Comparison of ENCODE assay signal across 1 cellular context in genomic region chr2:172103471-172104292, GRCh38.
TF ChIP-seq lines count a peak whose summit lies in the region.

No MANE protein-coding gene starts in this region.

TF ChIP-seq in K562, 482 proteins besides CTCF, POLR2A, EP300 and RAD21 (continued from another document and continues in another):
- TF ChIP-seq PBX2 (CRISPR knock-in tag; IDR thresholded peaks at IDR 0.05; ENCODE audit: low read depth): no peak
- TF ChIP-seq PBX2 (tag; conservative IDR thresholded peaks at IDR 0.05; ENCODE audit: low read depth): peak; percentile 49; the same call in 1 of the 2 replicates
- no peak for TF ChIP-seq ZNF707 (CRISPR knock-in tag; conservative IDR thresholded peaks at IDR 0.05)
- no peak for TF ChIP-seq NFXL1 (CRISPR knock-in tag; IDR thresholded peaks at IDR 0.05)
- TF ChIP-seq POLR2B (IDR thresholded peaks at IDR 0.05; ENCODE audit: low read depth, partially characterized antibody): no peak
- no peak for TF ChIP-seq SIN3B (IDR thresholded peaks at IDR 0.05; ENCODE audit: low read depth)
- peak; percentile 55 for TF ChIP-seq BRD9 (IDR thresholded peaks at IDR 0.05; ENCODE audit: low read depth, partially characterized antibody)
- no peak for TF ChIP-seq HBP1 (CRISPR knock-in tag; IDR thresholded peaks at IDR 0.05)
- TF ChIP-seq FOXP1 (CRISPR knock-in tag; IDR thresholded peaks at IDR 0.05): 0 out of 2 replicates have a peak, but pooled peaks have one; percentile 35
- no peak for TF ChIP-seq BCOR (IDR thresholded peaks at IDR 0.05)
- no peak for TF ChIP-seq MGA (IDR thresholded peaks at IDR 0.05)
- TF ChIP-seq, protein P1, sequence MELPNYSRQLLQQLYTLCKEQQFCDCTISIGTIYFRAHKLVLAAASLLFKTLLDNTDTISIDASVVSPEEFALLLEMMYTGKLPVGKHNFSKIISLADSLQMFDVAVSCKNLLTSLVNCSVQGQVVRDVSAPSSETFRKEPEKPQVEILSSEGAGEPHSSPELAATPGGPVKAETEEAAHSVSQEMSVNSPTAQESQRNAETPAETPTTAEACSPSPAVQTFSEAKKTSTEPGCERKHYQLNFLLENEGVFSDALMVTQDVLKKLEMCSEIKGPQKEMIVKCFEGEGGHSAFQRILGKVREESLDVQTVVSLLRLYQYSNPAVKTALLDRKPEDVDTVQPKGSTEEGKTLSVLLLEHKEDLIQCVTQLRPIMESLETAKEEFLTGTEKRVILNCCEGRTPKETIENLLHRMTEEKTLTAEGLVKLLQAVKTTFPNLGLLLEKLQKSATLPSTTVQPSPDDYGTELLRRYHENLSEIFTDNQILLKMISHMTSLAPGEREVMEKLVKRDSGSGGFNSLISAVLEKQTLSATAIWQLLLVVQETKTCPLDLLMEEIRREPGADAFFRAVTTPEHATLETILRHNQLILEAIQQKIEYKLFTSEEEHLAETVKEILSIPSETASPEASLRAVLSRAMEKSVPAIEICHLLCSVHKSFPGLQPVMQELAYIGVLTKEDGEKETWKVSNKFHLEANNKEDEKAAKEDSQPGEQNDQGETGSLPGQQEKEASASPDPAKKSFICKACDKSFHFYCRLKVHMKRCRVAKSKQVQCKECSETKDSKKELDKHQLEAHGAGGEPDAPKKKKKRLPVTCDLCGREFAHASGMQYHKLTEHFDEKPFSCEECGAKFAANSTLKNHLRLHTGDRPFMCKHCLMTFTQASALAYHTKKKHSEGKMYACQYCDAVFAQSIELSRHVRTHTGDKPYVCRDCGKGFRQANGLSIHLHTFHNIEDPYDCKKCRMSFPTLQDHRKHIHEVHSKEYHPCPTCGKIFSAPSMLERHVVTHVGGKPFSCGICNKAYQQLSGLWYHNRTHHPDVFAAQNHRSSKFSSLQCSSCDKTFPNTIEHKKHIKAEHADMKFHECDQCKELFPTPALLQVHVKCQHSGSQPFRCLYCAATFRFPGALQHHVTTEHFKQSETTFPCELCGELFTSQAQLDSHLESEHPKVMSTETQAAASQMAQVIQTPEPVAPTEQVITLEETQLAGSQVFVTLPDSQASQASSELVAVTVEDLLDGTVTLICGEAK (IDR thresholded peaks at IDR 0.05): 0 out of 2 replicates have a peak, but pooled peaks have one; percentile 49
- TF ChIP-seq, protein P1 (CRISPR knock-in tag; IDR thresholded peaks at IDR 0.05): no peak
- TF ChIP-seq ESRRA (IDR thresholded peaks at IDR 0.05; ENCODE audit: borderline replicate concordance, low read depth): peak; percentile 56; the same call in 1 of the 2 replicates
- no peak for TF ChIP-seq ATF2 (CRISPR knock-in tag; IDR thresholded peaks at IDR 0.05)
- 0 out of 2 replicates have a peak, but pooled peaks have one; percentile 12 for TF ChIP-seq GABPA (tag; conservative IDR thresholded peaks at IDR 0.05; ENCODE audit: low read depth)
- TF ChIP-seq, protein P2, sequence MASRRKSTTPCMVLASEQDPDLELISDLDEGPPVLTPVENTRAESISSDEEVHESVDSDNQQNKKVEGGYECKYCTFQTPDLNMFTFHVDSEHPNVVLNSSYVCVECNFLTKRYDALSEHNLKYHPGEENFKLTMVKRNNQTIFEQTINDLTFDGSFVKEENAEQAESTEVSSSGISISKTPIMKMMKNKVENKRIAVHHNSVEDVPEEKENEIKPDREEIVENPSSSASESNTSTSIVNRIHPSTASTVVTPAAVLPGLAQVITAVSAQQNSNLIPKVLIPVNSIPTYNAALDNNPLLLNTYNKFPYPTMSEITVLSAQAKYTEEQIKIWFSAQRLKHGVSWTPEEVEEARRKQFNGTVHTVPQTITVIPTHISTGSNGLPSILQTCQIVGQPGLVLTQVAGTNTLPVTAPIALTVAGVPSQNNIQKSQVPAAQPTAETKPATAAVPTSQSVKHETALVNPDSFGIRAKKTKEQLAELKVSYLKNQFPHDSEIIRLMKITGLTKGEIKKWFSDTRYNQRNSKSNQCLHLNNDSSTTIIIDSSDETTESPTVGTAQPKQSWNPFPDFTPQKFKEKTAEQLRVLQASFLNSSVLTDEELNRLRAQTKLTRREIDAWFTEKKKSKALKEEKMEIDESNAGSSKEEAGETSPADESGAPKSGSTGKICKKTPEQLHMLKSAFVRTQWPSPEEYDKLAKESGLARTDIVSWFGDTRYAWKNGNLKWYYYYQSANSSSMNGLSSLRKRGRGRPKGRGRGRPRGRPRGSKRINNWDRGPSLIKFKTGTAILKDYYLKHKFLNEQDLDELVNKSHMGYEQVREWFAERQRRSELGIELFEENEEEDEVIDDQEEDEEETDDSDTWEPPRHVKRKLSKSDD (conservative IDR thresholded peaks at IDR 0.05; ENCODE audit: low read length): no peak
- no peak for TF ChIP-seq SIRT6 (IDR thresholded peaks at IDR 0.05; ENCODE audit: low read depth, low read length)
- no peak for TF ChIP-seq ZNF212 (CRISPR knock-in tag; IDR thresholded peaks at IDR 0.05)
- TF ChIP-seq ZNF311 (CRISPR knock-in tag; IDR thresholded peaks at IDR 0.05): no peak
- TF ChIP-seq CHD4 (IDR thresholded peaks at IDR 0.05; ENCODE audit: insufficient read depth, insufficient replicate concordance, low read depth, low read length, poor library complexity, severe bottlenecking): no peak
